In the genomic region with DNA sequence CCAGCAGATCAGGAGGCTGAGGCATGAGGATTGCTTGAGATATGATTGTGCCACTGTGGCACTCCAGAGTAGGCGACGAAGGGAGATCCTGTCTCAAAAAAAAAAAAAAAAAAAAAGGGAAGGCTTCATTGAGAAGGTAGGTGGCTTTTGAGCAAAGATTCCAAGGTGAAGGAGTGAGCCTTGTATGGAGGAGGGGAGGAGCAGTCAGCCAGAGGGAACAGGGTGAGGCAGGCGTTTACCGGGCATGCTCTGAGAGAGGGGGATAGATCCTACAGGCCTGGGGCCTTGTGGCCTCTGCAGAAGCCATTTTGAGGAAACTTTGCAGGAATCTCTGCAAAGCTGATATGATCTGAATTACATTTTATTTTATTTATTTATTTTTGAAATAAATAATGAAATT, we compare ENCODE assay signal across 17 cellular contexts.
"Had no signal": no experiment of that assay in that cellular context is flagged by ENCODE, and none has a peak within 500 bp of the region (broad histone marks: within the 10 kb centered on the region; RNA-seq: fewer than 3 reads in every experiment).

No MANE protein-coding gene starts in this region.

- H3K9me3 Mint-ChIP-seq: brain; central memory CD8-positive, alpha-beta T cell; effector memory CD8-positive, alpha-beta T cell; mesothelial cell of epicardium; stimulated activated memory B cell treated with anti-CD40 and anti-IgM and Interleukin-4, amounts not matched to agents 10 μg/mL and 1 μg/mL and 100 μg/mL, for 72 hours; type B pancreatic cell had no signal

- DNase-seq: activated CD4-positive, alpha-beta T cell treated with anti-CD3 and anti-CD28 coated beads for 4 hours; activated gamma-delta T cell; activated T-cell treated with anti-CD3 and anti-CD28 coated beads for 4 hours; amygdala; effector memory CD8-positive, alpha-beta T cell; erythroblast; kidney glomerular epithelial cell; psoas muscle; spleen; stimulated activated CD4-positive, alpha-beta T cell treated with anti-CD3 and anti-CD28 coated beads, Interleukin-1b, Interleukin-23, amount 100 ng/mL, for 48 hours had no signal

- ATAC-seq: effector memory CD8-positive, alpha-beta T cell; psoas muscle; right lobe of liver; stimulated activated memory B cell treated with anti-CD40 and anti-IgM and Interleukin-4, amounts not matched to agents 10 μg/mL and 1 μg/mL and 100 μg/mL, for 72 hours had no signal

- H3K27me3 Mint-ChIP-seq: central memory CD8-positive, alpha-beta T cell; effector memory CD8-positive, alpha-beta T cell; stimulated activated memory B cell treated with anti-CD40 and anti-IgM and Interleukin-4, amounts not matched to agents 10 μg/mL and 1 μg/mL and 100 μg/mL, for 72 hours; type B pancreatic cell had no signal

- H3K36me3 ChIP-seq: right lobe of liver had no signal

- H3K27me3 ChIP-seq: right lobe of liver, spleen had no signal

- H3K9me3 ChIP-seq: psoas muscle, right lobe of liver, spleen had no signal

- H3K4me3 Mint-ChIP-seq: brain; central memory CD8-positive, alpha-beta T cell; mesothelial cell of epicardium; stimulated activated memory B cell treated with anti-CD40 and anti-IgM and Interleukin-4, amounts not matched to agents 10 μg/mL and 1 μg/mL and 100 μg/mL, for 72 hours; type B pancreatic cell had no signal

- H3K27ac Mint-ChIP-seq: brain; mesothelial cell of epicardium; stimulated activated memory B cell treated with anti-CD40 and anti-IgM and Interleukin-4, amounts not matched to agents 10 μg/mL and 1 μg/mL and 100 μg/mL, for 72 hours; type B pancreatic cell had no signal

- H3K36me3 Mint-ChIP-seq: brain, mesothelial cell of epicardium, type B pancreatic cell had no signal

- H3K4me3 ChIP-seq: psoas muscle, right lobe of liver, spleen had no signal

- H3K27ac ChIP-seq: psoas muscle, right lobe of liver, spleen, VCaP had no signal

- H3K4me1 ChIP-seq: psoas muscle had no signal
